Comparison of ENCODE assay signal across 19 cellular contexts in the genomic region with DNA sequence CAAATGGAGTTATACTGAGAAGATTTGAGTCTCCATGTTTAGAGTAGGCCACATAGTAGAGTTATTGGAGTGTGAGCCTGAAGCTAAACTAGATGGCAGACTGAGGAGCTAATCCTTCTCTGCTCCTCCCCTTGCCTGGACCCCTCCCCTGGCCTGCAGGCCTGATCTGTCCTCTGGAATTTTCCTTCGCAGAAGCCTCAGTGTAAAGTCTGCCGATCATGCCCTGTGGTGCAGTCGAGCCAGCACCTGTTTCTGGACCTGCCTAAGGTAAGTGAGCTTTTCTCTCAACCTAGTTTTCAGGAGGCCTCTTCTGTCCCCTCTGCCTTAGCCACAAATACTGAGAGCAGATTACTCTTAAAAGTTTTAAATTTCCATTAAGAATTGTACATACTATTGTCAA. TPM values are rescaled to one million over a fixed set of nuclear protein-coding genes. Genes with fewer than 3 reads are reported as not detected.
"Had no signal": no experiment of that assay in that cellular context is flagged by ENCODE, and none has a peak within 500 bp of the region (broad histone marks: within the 10 kb centered on the region; RNA-seq: fewer than 3 reads in every experiment).

No MANE protein-coding gene starts in this region.

- H3K4me3 Mint-ChIP-seq: activated CD4-positive, alpha-beta T cell treated with anti-CD3 and anti-CD28 coated beads, Interleukin-2, amount 10 ng/mL, durations not matched to agents 7 days and 5 days; activated naive CD8-positive, alpha-beta T cell treated with anti-CD3 and anti-CD28 coated beads, Interleukin-2, amount 50 U/mL, for 24 hours; naive thymus-derived CD8-positive, alpha-beta T cell; stimulated activated naive CD8-positive, alpha-beta T cell treated with anti-CD3 and anti-CD28 coated beads, Interleukin-15, Interleukin-2, amounts not matched to agents 100 ng/mL and 50 ng/mL, for 24 hours had no signal

- H3K4me3 ChIP-seq: ascending aorta, breast epithelium, hepatocyte, left lung, right atrium auricular region, SJCRH30, upper lobe of right lung had no signal

- H3K4me2 ChIP-seq: hepatocyte had no signal

- H3K27ac Mint-ChIP-seq: activated CD4-positive, alpha-beta T cell treated with anti-CD3 and anti-CD28 coated beads, Interleukin-2, amount 10 ng/mL, durations not matched to agents 7 days and 5 days; activated naive CD8-positive, alpha-beta T cell treated with anti-CD3 and anti-CD28 coated beads, Interleukin-2, amount 50 U/mL, for 24 hours; stimulated activated naive CD8-positive, alpha-beta T cell treated with anti-CD3 and anti-CD28 coated beads, Interleukin-15, Interleukin-2, amounts not matched to agents 100 ng/mL and 50 ng/mL, for 24 hours had no signal

- H3K36me3 ChIP-seq: breast epithelium had no signal

- H3K9me3 ChIP-seq: ascending aorta, breast epithelium, left lung, right atrium auricular region, upper lobe of right lung had no signal

- DNase-seq: activated CD4-positive, alpha-beta T cell treated with anti-CD3 and anti-CD28 coated beads, Interleukin-2, amount 10 ng/mL, durations not matched to agents 7 days and 5 days; activated effector memory CD4-positive, alpha-beta T cell treated with anti-CD3 and anti-CD28 coated beads, Interleukin-2, amount 50 U/mL, for 16 hours; activated naive CD8-positive, alpha-beta T cell treated with anti-CD3 and anti-CD28 coated beads, Interleukin-2, amount 50 U/mL, for 24 hours; kidney; left lung; mammary epithelial cell; naive thymus-derived CD8-positive, alpha-beta T cell; posterior cingulate gyrus; SJCRH30; small intestine; stimulated activated CD4-positive, alpha-beta T cell treated with anti-CD3 and anti-CD28 coated beads, Interleukin-4, amount 100 ng/mL, for 4 hours; stimulated activated CD8-positive, alpha-beta memory T cell treated with anti-CD3 and anti-CD28 coated beads, Interleukin-4, amount 100 ng/mL, for 48 hours; upper lobe of right lung had no signal

- H2AFZ ChIP-seq: hepatocyte had no signal

- H3K27me3 ChIP-seq: ascending aorta, breast epithelium, hepatocyte, left lung, right atrium auricular region, SJCRH30, upper lobe of right lung had no signal

- H3K4me1 ChIP-seq: ascending aorta, breast epithelium, right atrium auricular region, SJCRH30, upper lobe of right lung had no signal

- H3K27me3 Mint-ChIP-seq: activated CD4-positive, alpha-beta T cell treated with anti-CD3 and anti-CD28 coated beads, Interleukin-2, amount 10 ng/mL, durations not matched to agents 7 days and 5 days; activated naive CD8-positive, alpha-beta T cell treated with anti-CD3 and anti-CD28 coated beads, Interleukin-2, amount 50 U/mL, for 24 hours; naive thymus-derived CD8-positive, alpha-beta T cell; stimulated activated naive CD8-positive, alpha-beta T cell treated with anti-CD3 and anti-CD28 coated beads, Interleukin-15, Interleukin-2, amounts not matched to agents 100 ng/mL and 50 ng/mL, for 24 hours had no signal

- H3K9me3 Mint-ChIP-seq: activated CD4-positive, alpha-beta T cell treated with anti-CD3 and anti-CD28 coated beads, Interleukin-2, amount 10 ng/mL, durations not matched to agents 7 days and 5 days; activated naive CD8-positive, alpha-beta T cell treated with anti-CD3 and anti-CD28 coated beads, Interleukin-2, amount 50 U/mL, for 24 hours; stimulated activated naive CD8-positive, alpha-beta T cell treated with anti-CD3 and anti-CD28 coated beads, Interleukin-15, Interleukin-2, amounts not matched to agents 100 ng/mL and 50 ng/mL, for 24 hours had no signal

- H3K4me1 Mint-ChIP-seq: activated CD4-positive, alpha-beta T cell treated with anti-CD3 and anti-CD28 coated beads, Interleukin-2, amount 10 ng/mL, durations not matched to agents 7 days and 5 days had no signal

- ATAC-seq: activated naive CD8-positive, alpha-beta T cell treated with anti-CD3 and anti-CD28 coated beads, Interleukin-2, amount 50 U/mL, for 24 hours; left lung; naive thymus-derived CD8-positive, alpha-beta T cell; upper lobe of right lung had no signal

- H3K27ac ChIP-seq: ascending aorta, breast epithelium, hepatocyte, left lung, right atrium auricular region, SJCRH30, upper lobe of right lung had no signal

RNA-seq across cellular contexts. Expression of a gene that starts 24.4 kb away (rescaled TPM):
- total RNA-seq: dermis microvascular lymphatic vessel endothelial cell had no signal
- polyA plus RNA-seq: mammary epithelial cell had no signal
